ENCODE assay signal across 9 cellular contexts in the genomic region with DNA sequence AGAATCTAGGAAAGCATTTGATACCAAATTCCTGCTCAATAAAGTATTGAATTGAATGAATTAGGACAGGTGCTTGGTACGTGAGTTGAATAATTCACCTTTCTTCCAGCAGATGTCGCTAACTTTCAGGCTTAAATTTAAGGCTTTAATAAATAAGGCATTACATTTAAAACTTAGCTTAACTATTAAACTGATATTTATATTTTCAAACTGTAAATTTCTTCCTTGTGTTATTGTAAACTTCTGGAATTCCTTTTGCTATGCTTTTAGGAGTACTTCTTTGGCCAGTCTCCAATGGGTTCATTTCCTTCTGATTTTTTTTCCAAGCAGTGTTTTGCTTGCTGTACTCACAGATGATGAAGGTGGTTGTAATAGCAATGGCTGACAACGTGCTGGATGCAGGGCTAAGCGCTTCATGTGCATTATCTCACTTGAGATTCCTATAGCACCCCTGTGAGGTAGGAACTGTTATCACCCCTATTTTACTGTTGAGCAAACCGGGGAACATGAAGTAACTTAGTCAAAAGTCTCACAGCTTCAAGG.
DNase-seq lines count a peak whose midpoint lies in the region; ATAC-seq and TF ChIP-seq lines count a peak whose summit lies in the region.
"Had no signal": no experiment of that assay in that cellular context is flagged by ENCODE, and none has a peak within 500 bp of the region (broad histone marks: within the 10 kb centered on the region; RNA-seq: fewer than 3 reads in every experiment).

No MANE protein-coding gene starts in this region.

- no peak overlapping the region for H3K27ac ChIP-seq in adrenal gland
- H3K27ac ChIP-seq: BLaER1 had no signal

- no peaks in the 10 kb centered on the region for H3K4me1 ChIP-seq in adrenal gland (replicated peaks in 1 of 2)

- intact Hi-C loops in adrenal gland (cut with DNase I) = no loop called here

- ATAC-seq in stimulated activated naive CD8-positive, alpha-beta T cell treated with anti-CD3 and anti-CD28 coated beads, Interleukin-15, Interleukin-2, amounts not matched to agents 100 U/mL and 50 U/mL, for 24 hours = peak; percentile 63
- ATAC-seq in HG03039 (IDR thresholded peaks at IDR 0.05; ENCODE audit: unreplicated experiment) = no peak

- TF ChIP-seq CTCF in HFF-Myc (IDR thresholded peaks at IDR 0.05; ENCODE audit: low read depth, low read length, missing control alignments) (peak; percentile 42), adrenal gland (IDR thresholded peaks at IDR 0.05) (peak; percentile 62 to 79 (median 70))

- no peak for TF ChIP-seq POLR2A in adrenal gland (IDR thresholded peaks at IDR 0.05)

- peak; percentile 35 for DNase-seq in DMS79 treated with DMSO at 0.1 percent for 48 hours (lab: John Stamatoyannopoulos, UW)
- no peak for DNase-seq in DMS79 (lab: John Stamatoyannopoulos, UW)
- peak; percentile 37 for DNase-seq in HFF-Myc (ENCODE audit: extremely low read depth, low read depth)
- DNase-seq in NCI-H510A treated with DMSO at 0.1 percent for 48 hours (lab: John Stamatoyannopoulos, UW) = peak; percentile 70
- peak in 1 of 7 donors; percentile 13 for DNase-seq in adrenal gland
- peak; percentile 60 for DNase-seq in iPS DF 19.7 (ENCODE audit: low read depth, low spot score)
- DNase-seq in stimulated activated naive CD8-positive, alpha-beta T cell treated with anti-CD3 and anti-CD28 coated beads, Interleukin-15, Interleukin-2, amounts not matched to agents 100 U/mL and 50 U/mL, for 24 hours = no peak

- no peaks in the 10 kb centered on the region for H3K27me3 ChIP-seq in adrenal gland
- H3K27me3 ChIP-seq: BLaER1 had no signal

- H3K36me3 ChIP-seq in adrenal gland (replicated peaks in 1 of 2) = no peaks in the 10 kb centered on the region
- H3K36me3 ChIP-seq: BLaER1 had no signal

- WGBS in adrenal gland, 4 donors = 10 to 14% (median 11%) methylated on average over 5 of the region's 5 CpGs

- no peaks in the 10 kb centered on the region for H3K9me3 ChIP-seq in adrenal gland (replicated peaks in 1 of 3)

- H3K4me3 ChIP-seq in HFF-Myc (replicated peaks; ENCODE audit: low read depth, low read length) (no peak overlapping the region), adrenal gland (no peak overlapping the region)
- H3K4me3 ChIP-seq: BLaER1 had no signal

Comparison
In these comparisons a context has a peak if more than half of its experiments do, and no peak if none do; other contexts are left out.
1. DNase-seq: peak in DMS79 treated with DMSO at 0.1 percent for 48 hours (single experiment), HFF-Myc (single experiment), NCI-H510A treated with DMSO at 0.1 percent for 48 hours (single experiment) and iPS DF 19.7 (single experiment); none in DMS79 (single experiment) and stimulated activated naive CD8-positive, alpha-beta T cell treated with anti-CD3 and anti-CD28 coated beads, Interleukin-15, Interleukin-2, amounts not matched to agents 100 U/mL and 50 U/mL, for 24 hours (single experiment).